Comparison of ENCODE assay signal across 8 cellular contexts in genomic region chr1:15352122-15352957, GRCh38. TPM values are rescaled to one million over a fixed set of nuclear protein-coding genes. Genes with fewer than 3 reads are reported as not detected.
DNase-seq lines count a peak whose midpoint lies in the region; ATAC-seq and TF ChIP-seq lines count a peak whose summit lies in the region.

No MANE protein-coding gene starts in this region.

- BruUV-seq in mammary epithelial cell (replicated peaks; lab: Mats Ljungman, UMichigan), result no TSS peak

- H3K23ac ChIP-seq in trophoblast cell (ENCODE audit: low read length), result no peak overlapping the region

- no peak overlapping the region for H4K91ac ChIP-seq in trophoblast cell (ENCODE audit: low read depth, low read length)

- intact Hi-C loops in mammary epithelial cell (cut with micrococcal nuclease), result loop anchor here (2.0 kb wide), 1 partner anchor 58 kb away; no protein-coding TSS in a partner anchor

- WGBS in mammary epithelial cell (ENCODE audit: low coverage, missing lambda C conversion rate), result 64% methylated on average over 12 of the region's 12 CpGs
- WGBS in trophoblast cell (ENCODE audit: extremely low coverage, insufficient coverage, insufficient read length), result no CpG with 5 or more reads among the region's 12 CpGs

- H3K27me3 ChIP-seq in RWPE2 (ENCODE audit: insufficient read depth, poor library complexity, severe bottlenecking) (no peaks in the 10 kb centered on the region), mammary epithelial cell (ENCODE audit: insufficient read depth, low read length) (no peaks in the 10 kb centered on the region), trophoblast cell (ENCODE audit: insufficient read depth, low read length) (peaks cover 2% of the 10 kb centered on the region)

- peak; percentile 21 for DNase-seq in NOMO-1 treated with DMSO at 0.1 percent for 48 hours (lab: John Stamatoyannopoulos, UW; ENCODE audit: unreplicated experiment)
- DNase-seq in NOMO-1 treated with dmso at 0.1 percent for 144 hours (lab: John Stamatoyannopoulos, UW; ENCODE audit: unreplicated experiment), result no peak
- peak; percentile 86 for DNase-seq in RWPE2 (ENCODE audit: low spot score)
- peak; percentile 87 for DNase-seq in mammary epithelial cell
- DNase-seq in trophoblast cell, result peak; percentile 18 to 29
- DNase-seq in AML-193 (lab: John Stamatoyannopoulos, UW), result no peak
- DNase-seq in pons (ENCODE audit: low spot score), result no peak
- DNase-seq in activated CD4-positive, CD25-positive, alpha-beta regulatory T cell (lab: John Stamatoyannopoulos, UW), result no peak

- H3K9me3 ChIP-seq in RWPE2 (ENCODE audit: severe bottlenecking), result no peaks in the 10 kb centered on the region
- no peaks in the 10 kb centered on the region for H3K9me3 ChIP-seq in mammary epithelial cell (replicated peaks; ENCODE audit: insufficient read depth, low read length)
- H3K9me3 ChIP-seq in trophoblast cell (ENCODE audit: insufficient read depth, low read depth, low read length), result peaks cover 3% of the 10 kb centered on the region

- H2AK5ac ChIP-seq in trophoblast cell (ENCODE audit: low read length), result no peak overlapping the region

- no peaks in the 10 kb centered on the region for H4K20me1 ChIP-seq in mammary epithelial cell (ENCODE audit: insufficient read depth, low read length)

- H3K79me2 ChIP-seq in mammary epithelial cell (ENCODE audit: insufficient read depth, low read length) (no peaks in the 10 kb centered on the region), trophoblast cell (ENCODE audit: control insufficient read depth, insufficient read depth, low read length, poor library complexity) (no peaks in the 10 kb centered on the region)

- H3K36me3 ChIP-seq in RWPE2 (ENCODE audit: low read depth), result no peaks in the 10 kb centered on the region
- H3K36me3 ChIP-seq in mammary epithelial cell (ENCODE audit: insufficient read depth, low read length), result no peaks in the 10 kb centered on the region
- H3K36me3 ChIP-seq in trophoblast cell (ENCODE audit: control insufficient read depth in 1 of 2, insufficient read depth in 2 of 2, low read length in 2 of 2), result no peaks in the 10 kb centered on the region

- H2BK12ac ChIP-seq in trophoblast cell (ENCODE audit: low read length), result no peak overlapping the region

- H4K12ac ChIP-seq in trophoblast cell (ENCODE audit: low read depth, low read length), result no peak overlapping the region

- H3K9ac ChIP-seq in mammary epithelial cell (ENCODE audit: insufficient read depth, low read length) (peak overlapping the region; percentile 22), trophoblast cell (ENCODE audit: low read length) (no peak overlapping the region)

- H2BK120ac ChIP-seq in trophoblast cell (ENCODE audit: insufficient read depth, low read length, poor library complexity), result no peak overlapping the region

- ATAC-seq in RWPE2 (ENCODE audit: low read depth), result peak; percentile 82

- H2AFZ ChIP-seq in mammary epithelial cell (ENCODE audit: low read depth, low read length), result peak overlapping the region; percentile 88
- H2AFZ ChIP-seq in trophoblast cell (ENCODE audit: insufficient read depth, low read length, poor library complexity), result no peak overlapping the region

- TF ChIP-seq CTCF in RWPE2 (IDR thresholded peaks at IDR 0.05; ENCODE audit: poor library complexity, severe bottlenecking), result no peak
- TF ChIP-seq CTCF in mammary epithelial cell (conservative IDR thresholded peaks at IDR 0.05 in 1 of 2, IDR thresholded peaks at IDR 0.05 in 1 of 2; ENCODE audit: extremely low read depth in 1 of 2, insufficient read depth in 1 of 2, low read depth in 1 of 2, low read length in 2 of 2), result no peak

- H3K4ac ChIP-seq in trophoblast cell (ENCODE audit: low read depth, low read length), result no peak overlapping the region

- in situ Hi-C loops in mammary epithelial cell (cut with MboI; ENCODE audit: low sequenced_read_pairs in 2 of 2), result no loop called here

- no peak overlapping the region for H3K4me3 ChIP-seq in RWPE2 (ENCODE audit: severe bottlenecking)
- no peak overlapping the region for H3K4me3 ChIP-seq in mammary epithelial cell (replicated peaks in 1 of 3; ENCODE audit: insufficient read depth in 1 of 3, low read depth in 2 of 3, low read length in 3 of 3)
- H3K4me3 ChIP-seq in trophoblast cell (ENCODE audit: low read depth, low read length), result no peak overlapping the region

- CTCF ChIA-PET in mammary epithelial cell (lab: Charles Lee; ENCODE audit: low non-redundant PET), result no interaction called here

- no peak overlapping the region for H3K14ac ChIP-seq in trophoblast cell (ENCODE audit: low read length)

- H3K27ac ChIP-seq in RWPE2 (ENCODE audit: poor library complexity, severe bottlenecking) (peak overlapping the region; percentile 50), mammary epithelial cell (ENCODE audit: insufficient read depth, low read depth, low read length) (peak overlapping the region; percentile 76), trophoblast cell (ENCODE audit: low read depth, low read length) (no peak overlapping the region)

- H4K8ac ChIP-seq in trophoblast cell (ENCODE audit: low read depth, low read length), result no peak overlapping the region

- H3K18ac ChIP-seq in trophoblast cell (ENCODE audit: low read length), result no peak overlapping the region

- H3K4me2 ChIP-seq in mammary epithelial cell (ENCODE audit: insufficient read depth, low read depth, low read length) (peak overlapping the region; percentile 34), trophoblast cell (ENCODE audit: low read length) (no peak overlapping the region)

- no peaks in the 10 kb centered on the region for H3K79me1 ChIP-seq in trophoblast cell (ENCODE audit: low read length)

- dilution Hi-C loops in mammary epithelial cell (cut with HindIII; ENCODE audit: low sequenced_read_pairs), result no loop called here

- H2BK5ac ChIP-seq in trophoblast cell (ENCODE audit: low read depth, low read length, poor library complexity), result no peak overlapping the region

- H3K4me1 ChIP-seq in RWPE2 (ENCODE audit: insufficient read depth, poor library complexity, severe bottlenecking) (peaks cover 48% of the 10 kb centered on the region), mammary epithelial cell (ENCODE audit: insufficient read depth, low read length) (peaks cover 45% of the 10 kb centered on the region), trophoblast cell (ENCODE audit: control insufficient read depth in 1 of 2, insufficient read depth in 2 of 2, low read length in 2 of 2) (peaks cover 5 to 12% of the 10 kb centered on the region in 2 experiments)

RNA-seq across cellular contexts. Expression of gene EFHD2, which starts 57.3 kb away (rescaled TPM):
- total RNA-seq in mammary epithelial cell, result 10 to 100 TPM; 17.8 to 56.2 TPM
- 61.9 TPM for polyA plus RNA-seq in mammary epithelial cell
- polyA minus RNA-seq in mammary epithelial cell, result 17.1 TPM
- 29.1 and 29.8 TPM in 2 replicates for polyA plus RNA-seq in trophoblast cell (2013)

Comparison
In these comparisons a context has a peak if more than half of its experiments do, and no peak if none do; other contexts are left out.
1. DNase-seq: peak in NOMO-1 treated with DMSO at 0.1 percent for 48 hours (single experiment), RWPE2 (single experiment), mammary epithelial cell (single experiment) and trophoblast cell (2 of 2); none in NOMO-1 treated with dmso at 0.1 percent for 144 hours (single experiment), AML-193 (0 of 2), pons (single experiment) and activated CD4-positive, CD25-positive, alpha-beta regulatory T cell (0 of 4).